Comparison of ENCODE assay signal across 1 cellular context in the genomic region with DNA sequence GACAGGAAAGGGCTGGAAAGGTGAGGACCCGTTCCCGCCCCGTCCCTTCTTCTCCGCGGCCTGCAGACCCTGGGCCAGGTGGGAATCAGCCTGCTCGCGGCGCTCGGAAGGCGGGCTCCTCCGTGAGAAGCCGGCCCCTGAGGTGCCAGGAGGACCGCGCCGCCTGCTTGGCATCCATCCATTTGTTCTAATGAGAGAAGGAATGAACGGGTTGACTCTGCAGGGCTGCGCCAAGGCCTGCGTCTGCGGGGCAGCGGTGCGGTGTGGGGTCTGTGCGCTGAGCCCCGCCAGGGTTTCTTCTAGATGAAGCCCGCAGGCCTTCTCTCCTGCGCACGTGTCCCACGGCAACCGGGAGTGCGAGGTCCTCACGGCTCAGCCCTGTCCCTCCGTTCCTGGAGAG.
TF ChIP-seq lines count a peak whose summit lies in the region.

No MANE protein-coding gene starts in this region.

TF ChIP-seq in H1, 55 proteins besides CTCF, POLR2A, EP300 and RAD21 (continued from another document):
- TF ChIP-seq, protein P1, sequence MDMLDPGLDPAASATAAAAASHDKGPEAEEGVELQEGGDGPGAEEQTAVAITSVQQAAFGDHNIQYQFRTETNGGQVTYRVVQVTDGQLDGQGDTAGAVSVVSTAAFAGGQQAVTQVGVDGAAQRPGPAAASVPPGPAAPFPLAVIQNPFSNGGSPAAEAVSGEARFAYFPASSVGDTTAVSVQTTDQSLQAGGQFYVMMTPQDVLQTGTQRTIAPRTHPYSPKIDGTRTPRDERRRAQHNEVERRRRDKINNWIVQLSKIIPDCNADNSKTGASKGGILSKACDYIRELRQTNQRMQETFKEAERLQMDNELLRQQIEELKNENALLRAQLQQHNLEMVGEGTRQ (IDR thresholded peaks at IDR 0.05; ENCODE audit: low read length): no peak
- TF ChIP-seq KDM5A (IDR thresholded peaks at IDR 0.05; ENCODE audit: low read length) (no peak), ZNF274 (IDR thresholded peaks at IDR 0.05; ENCODE audit: borderline replicate concordance, extremely low read depth, low read length) (no peak), BCL11A (IDR thresholded peaks at IDR 0.05; ENCODE audit: low read depth in 2 of 2, low read length in 2 of 2) (no peak)
TF ChIP-seq in H1: peak in this region for 0.
